In genomic region chr16:20216818-20217217, GRCh38 we compare ENCODE assay signal across 19 cellular contexts.
DNase-seq lines count a peak whose midpoint lies in the region; ATAC-seq and TF ChIP-seq lines count a peak whose summit lies in the region.
"Had no signal": no experiment of that assay in that cellular context is flagged by ENCODE, and none has a peak within 500 bp of the region (broad histone marks: within the 10 kb centered on the region; RNA-seq: fewer than 3 reads in every experiment).

No MANE protein-coding gene starts in this region.

- TF ChIP-seq POLR2A in breast epithelium (IDR thresholded peaks at IDR 0.05): no peak

- H3K9me3 ChIP-seq in breast epithelium: peaks cover 0 to 7% of the 10 kb centered on the region in 2 donors
- peaks cover 7% of the 10 kb centered on the region for H3K9me3 ChIP-seq in mammary epithelial cell (replicated peaks; ENCODE audit: insufficient read depth, low read length)
- no peaks in the 10 kb centered on the region for H3K9me3 ChIP-seq in MM.1S (replicated peaks; ENCODE audit: insufficient read depth, low read length)
- no peaks in the 10 kb centered on the region for H3K9me3 ChIP-seq in neural progenitor cell (ENCODE audit: low read depth)
- H3K9me3 ChIP-seq: A549, BLaER1, HAP-1 had no signal

- H2AFZ ChIP-seq in mammary epithelial cell (ENCODE audit: low read depth, low read length): no peak overlapping the region
- no peak overlapping the region for H2AFZ ChIP-seq in MM.1S (ENCODE audit: low read length)
- H2AFZ ChIP-seq in neural progenitor cell (replicated peaks): no peak overlapping the region

- DNase-seq in breast epithelium (ENCODE audit: low spot score in 2 of 2): no peak
- DNase-seq in mammary epithelial cell: no peak
- DNase-seq in MM.1S: peak; percentile 10
- DNase-seq in neural progenitor cell (ENCODE audit: low spot score): peak; percentile 18
- no peak for DNase-seq in hypothalamus (lab: John Stamatoyannopoulos, UW)
- no peak for DNase-seq in ACHN
- DNase-seq: CD4-positive, alpha-beta memory T cell; DMS153; DMS79; GF-D8; GOT3; IMR-90 had no signal

- peaks cover 13% of the 10 kb centered on the region for H3K4me1 Mint-ChIP-seq in neural progenitor cell
- H3K4me1 Mint-ChIP-seq: CD14-positive monocyte; CD4-positive, alpha-beta memory T cell had no signal

- H3K9ac ChIP-seq in mammary epithelial cell (ENCODE audit: insufficient read depth, low read length) (no peak overlapping the region), MM.1S (ENCODE audit: low read length) (no peak overlapping the region), neural progenitor cell (no peak overlapping the region)
- H3K9ac ChIP-seq: BLaER1 had no signal

- H3K27me3 ChIP-seq in breast epithelium (peaks cover 0 to 5% of the 10 kb centered on the region in 2 donors), mammary epithelial cell (ENCODE audit: insufficient read depth, low read length) (no peaks in the 10 kb centered on the region), MM.1S (replicated peaks; ENCODE audit: insufficient read depth, low read length) (no peaks in the 10 kb centered on the region), neural progenitor cell (no peaks in the 10 kb centered on the region)
- H3K27me3 ChIP-seq: BLaER1 had no signal

- H4K20me1 ChIP-seq in mammary epithelial cell (ENCODE audit: insufficient read depth, low read length) (no peaks in the 10 kb centered on the region), MM.1S (ENCODE audit: insufficient read depth, low read length) (no peaks in the 10 kb centered on the region), neural progenitor cell (ENCODE audit: low read depth) (no peaks in the 10 kb centered on the region)
- H4K20me1 ChIP-seq: BLaER1 had no signal

- H3K36me3 ChIP-seq in breast epithelium (no peaks in the 10 kb centered on the region), mammary epithelial cell (ENCODE audit: insufficient read depth, low read length) (no peaks in the 10 kb centered on the region), MM.1S (replicated peaks; ENCODE audit: insufficient read depth, low read length) (no peaks in the 10 kb centered on the region), neural progenitor cell (no peaks in the 10 kb centered on the region)
- H3K36me3 ChIP-seq: BLaER1, HAP-1 had no signal

- intact Hi-C loops in breast epithelium (cut with DNase I; ENCODE audit: low total_unique reads): no loop called here
- intact Hi-C loops in mammary epithelial cell (cut with micrococcal nuclease): no loop called here

- H3K4me2 ChIP-seq in mammary epithelial cell (ENCODE audit: insufficient read depth, low read depth, low read length) (no peak overlapping the region), MM.1S (ENCODE audit: low read depth, low read length) (no peak overlapping the region), neural progenitor cell (peak overlapping the region; percentile 18)
- H3K4me2 ChIP-seq: A549, BLaER1 had no signal

- peaks cover 5% of the 10 kb centered on the region for H3K27me3 Mint-ChIP-seq in neural progenitor cell (ENCODE audit: insufficient read depth, low read depth)

- dilution Hi-C loops in mammary epithelial cell (cut with HindIII; ENCODE audit: low sequenced_read_pairs): no loop called here

- H3K27ac ChIP-seq in breast epithelium (no peak overlapping the region), mammary epithelial cell (ENCODE audit: insufficient read depth, low read depth, low read length) (no peak overlapping the region), MM.1S (ENCODE audit: low read length) (no peak overlapping the region), neural progenitor cell (no peak overlapping the region)
- H3K27ac ChIP-seq: 22Rv1, A549, BLaER1 had no signal

- H3K4me1 ChIP-seq in breast epithelium (no peaks in the 10 kb centered on the region), mammary epithelial cell (ENCODE audit: insufficient read depth, low read length) (no peaks in the 10 kb centered on the region), MM.1S (ENCODE audit: low read length) (no peaks in the 10 kb centered on the region), neural progenitor cell (peaks cover 9% of the 10 kb centered on the region)
- H3K4me1 ChIP-seq: A549, BLaER1, HAP-1 had no signal

- no TSS peak for BruUV-seq in mammary epithelial cell (replicated peaks; lab: Mats Ljungman, UMichigan)

- H3F3A ChIP-seq in MM.1S (ENCODE audit: insufficient read depth, low read length): no peaks in the 10 kb centered on the region
- no peaks in the 10 kb centered on the region for H3F3A ChIP-seq in neural progenitor cell (ENCODE audit: low read depth)

- no peak overlapping the region for H3K27ac Mint-ChIP-seq in neural progenitor cell
- H3K27ac Mint-ChIP-seq: CD14-positive monocyte; CD4-positive, alpha-beta memory T cell had no signal

- H3K4me3 ChIP-seq in breast epithelium (peak overlapping the region in 2 of 3 donors; percentile 1 to 12), mammary epithelial cell (replicated peaks in 1 of 3; ENCODE audit: insufficient read depth in 1 of 3, low read depth in 2 of 3, low read length in 3 of 3) (no peak overlapping the region), MM.1S (ENCODE audit: low read length) (no peak overlapping the region), neural progenitor cell (no peak overlapping the region)
- H3K4me3 ChIP-seq: A549, BLaER1, HAP-1, K562 had no signal

- ATAC-seq in HG03457 (IDR thresholded peaks at IDR 0.05; ENCODE audit: unreplicated experiment): no peak
- ATAC-seq: A549, K562 had no signal

- CTCF ChIA-PET in mammary epithelial cell (lab: Charles Lee; ENCODE audit: low non-redundant PET): interaction anchor here (0.6 kb wide), 1 partner anchor 329 kb away, joined by 3 read pairs; no protein-coding TSS in a partner anchor

- no peaks in the 10 kb centered on the region for H3K79me2 ChIP-seq in mammary epithelial cell (ENCODE audit: insufficient read depth, low read length)
- H3K79me2 ChIP-seq in MM.1S (ENCODE audit: low read length): no peaks in the 10 kb centered on the region
- H3K79me2 ChIP-seq in neural progenitor cell (ENCODE audit: low read depth): no peaks in the 10 kb centered on the region

- no peak overlapping the region for H3K4me3 Mint-ChIP-seq in neural progenitor cell
- H3K4me3 Mint-ChIP-seq: CD14-positive monocyte; CD4-positive, alpha-beta memory T cell had no signal

- no peak for TF ChIP-seq CTCF in breast epithelium (IDR thresholded peaks at IDR 0.05)
- no peak for TF ChIP-seq CTCF in mammary epithelial cell (conservative IDR thresholded peaks at IDR 0.05 in 1 of 2, IDR thresholded peaks at IDR 0.05 in 1 of 2; ENCODE audit: extremely low read depth in 1 of 2, insufficient read depth in 1 of 2, low read depth in 1 of 2, low read length in 2 of 2)
- TF ChIP-seq CTCF in MM.1S (IDR thresholded peaks at IDR 0.05; ENCODE audit: low read length): no peak
- no peak for TF ChIP-seq CTCF in neural progenitor cell (IDR thresholded peaks at IDR 0.05)

- no peaks in the 10 kb centered on the region for H3K9me3 Mint-ChIP-seq in neural progenitor cell

- H3K36me3 Mint-ChIP-seq in neural progenitor cell: no peaks in the 10 kb centered on the region
- H3K36me3 Mint-ChIP-seq: CD14-positive monocyte; CD4-positive, alpha-beta memory T cell had no signal

- in situ Hi-C loops in mammary epithelial cell (cut with MboI; ENCODE audit: low sequenced_read_pairs in 2 of 2) (no loop called here), ACHN (cut with HindIII; ENCODE audit: low pct_ligation_motif_present, low pct_unique_long_range_greater_than_20kb, low sequenced_read_pairs) (no loop called here)

- WGBS in mammary epithelial cell (ENCODE audit: low coverage, missing lambda C conversion rate): 13% methylated on average over 13 of the region's 13 CpGs

- no peaks in the 10 kb centered on the region for H3K9me2 ChIP-seq in MM.1S (replicated peaks; ENCODE audit: insufficient read depth, low read length)

Comparison
In these comparisons a context has a peak if more than half of its experiments do, and no peak if none do; other contexts are left out.
1. H3K4me3 ChIP-seq: peak in breast epithelium (2 of 3); none in mammary epithelial cell (0 of 3), MM.1S (single experiment) and neural progenitor cell (single experiment).
2. DNase-seq: peak in MM.1S (single experiment) and neural progenitor cell (single experiment); none in breast epithelium (0 of 2), mammary epithelial cell (single experiment), hypothalamus (0 of 51) and ACHN (single experiment).